Comparison of ENCODE assay signal across 17 cellular contexts in genomic region chr21:30146558-30147282, GRCh38. TPM values are rescaled to one million over a fixed set of nuclear protein-coding genes. Genes with fewer than 3 reads are reported as not detected.
DNase-seq lines count a peak whose midpoint lies in the region; ATAC-seq and TF ChIP-seq lines count a peak whose summit lies in the region.
"Had no signal": no experiment of that assay in that cellular context is flagged by ENCODE, and none has a peak within 500 bp of the region (broad histone marks: within the 10 kb centered on the region; RNA-seq: fewer than 3 reads in every experiment).

No MANE protein-coding gene starts in this region.

- H3K4me1 ChIP-seq in SK-N-SH (ENCODE audit: control insufficient read depth in 1 of 2, insufficient read depth in 2 of 2, low read depth in 1 of 2, low read length in 1 of 2) (no peaks in the 10 kb centered on the region; a peak in 1 of 4 replicates), hepatocyte (ENCODE audit: insufficient read depth) (no peaks in the 10 kb centered on the region)
- H3K4me1 ChIP-seq: psoas muscle had no signal

- no peak for TF ChIP-seq CTCF in SK-N-SH (IDR thresholded peaks at IDR 0.05)
- no peak for TF ChIP-seq CTCF in RWPE1 (conservative IDR thresholded peaks at IDR 0.05; ENCODE audit: low read depth)
- no peak for TF ChIP-seq CTCF in hepatocyte (IDR thresholded peaks at IDR 0.05; ENCODE audit: poor library complexity)

- DNase-seq in SK-N-SH = no peak
- DNase-seq in RWPE1 (ENCODE audit: low spot score) = peak; percentile 90
- DNase-seq in hepatocyte (ENCODE audit: low spot score) = no peak
- no peak for DNase-seq in foreskin melanocyte
- no peak for DNase-seq in RKO (ENCODE audit: low spot score)
- DNase-seq: activated CD4-positive, alpha-beta memory T cell treated with anti-CD3 and anti-CD28 coated beads for 36 hours; activated naive CD4-positive, alpha-beta T cell treated with anti-CD3 and anti-CD28 coated beads, Interleukin-2, amount 10 ng/mL, durations not matched to agents 7 days and 5 days; C1 segment of cervical spinal cord; psoas muscle; small intestine; stimulated activated CD4-positive, alpha-beta T cell treated with anti-CD3 and anti-CD28 coated beads, Interleukin-4, amount 100 ng/mL, for 1 hour had no signal

- H3K79me2 ChIP-seq in SK-N-SH (ENCODE audit: insufficient read depth) = no peaks in the 10 kb centered on the region
- no peaks in the 10 kb centered on the region for H3K79me2 ChIP-seq in hepatocyte

- no peak for ATAC-seq in SK-N-SH treated with all-trans-retinoic acid at 6 μM for 48 hours
- ATAC-seq in HG02610 (IDR thresholded peaks at IDR 0.05; ENCODE audit: unreplicated experiment) = no peak
- no peak for ATAC-seq in HG02885 (IDR thresholded peaks at IDR 0.05; ENCODE audit: poor library complexity, unreplicated experiment)
- ATAC-seq: psoas muscle had no signal

- no peak for TF ChIP-seq EP300 in SK-N-SH (IDR thresholded peaks at IDR 0.05; ENCODE audit: borderline replicate concordance in 1 of 2, low read depth in 1 of 2, low read length in 1 of 2)

- H3K9ac ChIP-seq in SK-N-SH = no peak overlapping the region

- H3K9me3 ChIP-seq in SK-N-SH (no peaks in the 10 kb centered on the region), hepatocyte (ENCODE audit: low read depth) (no peaks in the 10 kb centered on the region)
- H3K9me3 ChIP-seq: psoas muscle had no signal

- H3K27ac ChIP-seq in SK-N-SH (ENCODE audit: low read depth in 2 of 2, low read length in 1 of 2) = no peak overlapping the region
- peak overlapping the region; percentile 98 for H3K27ac ChIP-seq in RWPE1
- no peak overlapping the region for H3K27ac ChIP-seq in hepatocyte
- H3K27ac ChIP-seq: psoas muscle had no signal

- H3K36me3 ChIP-seq in SK-N-SH (replicated peaks in 1 of 2; ENCODE audit: control insufficient read depth in 1 of 2, insufficient read depth in 2 of 2, low read length in 1 of 2) = no peaks in the 10 kb centered on the region
- no peaks in the 10 kb centered on the region for H3K36me3 ChIP-seq in hepatocyte (replicated peaks; ENCODE audit: insufficient read depth, low read depth)

- H3K9me2 ChIP-seq in SK-N-SH = no peaks in the 10 kb centered on the region
- H3K9me2 ChIP-seq in hepatocyte (replicated peaks; ENCODE audit: insufficient read depth) = no peaks in the 10 kb centered on the region

- no peaks in the 10 kb centered on the region for H3F3A ChIP-seq in SK-N-SH (replicated peaks; ENCODE audit: insufficient read depth)

- H2AFZ ChIP-seq in SK-N-SH (ENCODE audit: low read depth) (peak overlapping the region; percentile 29; the same call in 1 of the 2 replicates), hepatocyte (peak overlapping the region; percentile 7)

- H3K4me3 ChIP-seq in SK-N-SH (ENCODE audit: low read depth in 2 of 2, low read length in 1 of 2) (peak overlapping the region in 1 of 2 experiments; percentile 29; a peak in 1 of 4 replicates), hepatocyte (no peak overlapping the region)
- H3K4me3 ChIP-seq: psoas muscle had no signal

- no peaks in the 10 kb centered on the region for H4K20me1 ChIP-seq in SK-N-SH (ENCODE audit: insufficient read depth)
- no peaks in the 10 kb centered on the region for H4K20me1 ChIP-seq in hepatocyte (ENCODE audit: insufficient read depth, poor library complexity, severe bottlenecking)

- under 1% methylated on average over 13 of the region's 16 CpGs for WGBS in SK-N-SH (ENCODE audit: low lambda C conversion rate)
- 86% methylated on average over 16 of the region's 16 CpGs for WGBS in hepatocyte (ENCODE audit: low lambda C conversion rate, missing lambda C conversion rate)

- no peaks in the 10 kb centered on the region; the same call in 1 of the 2 replicates for H3K27me3 ChIP-seq in SK-N-SH (ENCODE audit: insufficient read depth)
- H3K27me3 ChIP-seq in hepatocyte = no peaks in the 10 kb centered on the region

- CTCF ChIA-PET in SK-N-SH (lab: Yijun Ruan, JAX) = no interaction called here
- CTCF ChIA-PET in RWPE1 (lab: Yijun Ruan, JAX) = interaction anchor here (1.0 kb wide), 1 partner anchor 11 kb away, joined by 4 read pairs; no protein-coding TSS in a partner anchor

- no peak for TF ChIP-seq RAD21 in SK-N-SH (IDR thresholded peaks at IDR 0.05; ENCODE audit: low read length)

- H3K4me2 ChIP-seq in SK-N-SH = peak overlapping the region; percentile 26; the same call in 1 of the 2 replicates
- no peak overlapping the region for H3K4me2 ChIP-seq in hepatocyte

- POLR2A ChIA-PET in SK-N-SH (lab: Yijun Ruan, JAX) (no interaction called here), RWPE1 (lab: Yijun Ruan, JAX; ENCODE audit: low non-redundant PET) (no interaction called here)

TF ChIP-seq in SK-N-SH, 30 proteins besides CTCF, POLR2A, EP300 and RAD21 (continues in another document):
- TF ChIP-seq USF2 (IDR thresholded peaks at IDR 0.05; ENCODE audit: borderline replicate concordance, low read depth, low read length) (no peak), RFX5 (IDR thresholded peaks at IDR 0.05; ENCODE audit: low read length) (no peak), TCF12 (IDR thresholded peaks at IDR 0.05) (no peak), CHD2 (IDR thresholded peaks at IDR 0.05; ENCODE audit: low read length, partially characterized antibody) (no peak), MAX (IDR thresholded peaks at IDR 0.05; ENCODE audit: low read depth) (no peak), GATA2 (CRISPR knock-in tag; IDR thresholded peaks at IDR 0.05) (no peak), RCOR1 (IDR thresholded peaks at IDR 0.05; ENCODE audit: low read length) (no peak), SIN3A (IDR thresholded peaks at IDR 0.05; ENCODE audit: borderline replicate concordance, low read depth, low read length) (no peak), TAF1 (IDR thresholded peaks at IDR 0.05; ENCODE audit: borderline replicate concordance, low read depth, low read length) (no peak), FOXM1 (IDR thresholded peaks at IDR 0.05; ENCODE audit: low read depth) (no peak), YY1 (IDR thresholded peaks at IDR 0.05; ENCODE audit: low read depth) (no peak), FOXJ3 (CRISPR knock-in tag; IDR thresholded peaks at IDR 0.05) (no peak), TEAD4 (IDR thresholded peaks at IDR 0.05; ENCODE audit: borderline replicate concordance, insufficient read depth) (no peak)

TF ChIP-seq in SK-N-SH treated with all-trans-retinoic acid at 6 μM for 48 hours, 23 proteins besides CTCF, POLR2A, EP300 and RAD21:
- TF ChIP-seq ISL1 (CRISPR knock-in tag; IDR thresholded peaks at IDR 0.05) (no peak), TOX (CRISPR knock-in tag; IDR thresholded peaks at IDR 0.05; ENCODE audit: borderline replicate concordance) (no peak)
TF ChIP-seq in SK-N-SH treated with all-trans-retinoic acid at 6 μM for 48 hours: peak in this region for 0.

RNA-seq across cellular contexts. Expression of gene CLDN17, which starts 19.9 kb away (rescaled TPM):
- polyA plus RNA-seq in SK-N-SH (2012; rRNA removed) = not detected in 2 replicates
- polyA plus RNA-seq in SK-N-SH (2012; cell fraction: cytosol; rRNA removed) = not detected in 2 replicates
- not detected in 2 replicates for polyA plus RNA-seq in SK-N-SH (2012; cell fraction: nucleus; rRNA removed)
- total RNA-seq in hepatocyte = not detected in 2 replicates
- polyA plus RNA-seq in hepatocyte = not detected in 2 replicates
- total RNA-seq: activated CD4-positive, alpha-beta memory T cell treated with anti-CD3 and anti-CD28 coated beads for 36 hours; frontal cortex; neural crest cell; psoas muscle; subcutaneous adipose tissue had no signal
- polyA plus RNA-seq: psoas muscle, small intestine had no signal
